8 cellular contexts compared by ENCODE assay signal in genomic region chr6:90537723-90538407, GRCh38. TPM values are rescaled to one million over a fixed set of nuclear protein-coding genes. Genes with fewer than 3 reads are reported as not detected.
DNase-seq lines count a peak whose midpoint lies in the region; ATAC-seq and TF ChIP-seq lines count a peak whose summit lies in the region.

No MANE protein-coding gene starts in this region.

- no peak overlapping the region for H2AFZ ChIP-seq in OCI-LY7 (ENCODE audit: low read length)

- H3K4me2 ChIP-seq in OCI-LY7 (ENCODE audit: low read length): peak overlapping the region; percentile 44

- peak; percentile 83 for DNase-seq in CD1c-positive myeloid dendritic cell (ENCODE audit: extremely low spot score)
- DNase-seq in OCI-LY7 (ENCODE audit: low spot score): peak; percentile 64
- DNase-seq in left ventricle myocardium inferior: no peak
- DNase-seq in NCI-H510A treated with DMSO at 0.1 percent for 48 hours (lab: John Stamatoyannopoulos, UW): no peak
- no peak for DNase-seq in HUDEP-2 (lab: John Stamatoyannopoulos, UW; ENCODE audit: unreplicated experiment in 76 of 76)
- no peak for DNase-seq in iPS-NIHi11 (ENCODE audit: low spot score)
- no peak for DNase-seq in activated CD4-positive, alpha-beta T cell treated with anti-CD3 and anti-CD28 coated beads, Interleukin-2, amount 50 U/mL, for 48 hours

- H3K36me3 ChIP-seq in OCI-LY7 (ENCODE audit: insufficient read depth, low read length) (peaks cover 17% of the 10 kb centered on the region; the same call in 1 of the 2 replicates), left ventricle myocardium inferior (peaks cover 30% of the 10 kb centered on the region)

- H3K4me1 ChIP-seq in OCI-LY7 (ENCODE audit: insufficient read depth, low read length, poor library complexity, severe bottlenecking): peaks cover 18% of the 10 kb centered on the region
- peaks cover 44% of the 10 kb centered on the region for H3K4me1 ChIP-seq in left ventricle myocardium inferior

- no peaks in the 10 kb centered on the region for H3K79me2 ChIP-seq in OCI-LY7 (ENCODE audit: insufficient read depth, low read depth, low read length)

- H3K27me3 ChIP-seq in left ventricle myocardium inferior (ENCODE audit: low read depth): no peaks in the 10 kb centered on the region

- TF ChIP-seq CTCF in OCI-LY7 (conservative IDR thresholded peaks at IDR 0.05; ENCODE audit: low read length) (no peak), left ventricle myocardium inferior (IDR thresholded peaks at IDR 0.05; ENCODE audit: borderline replicate concordance) (no peak)

- H3K9me2 ChIP-seq in OCI-LY7 (ENCODE audit: insufficient read depth, low read length): no peaks in the 10 kb centered on the region

- CTCF ChIA-PET in OCI-LY7 (lab: Charles Lee; ENCODE audit: unreplicated experiment): no interaction called here

- no peaks in the 10 kb centered on the region for H4K20me1 ChIP-seq in OCI-LY7 (ENCODE audit: insufficient read depth, low read length)

- intact Hi-C loops in OCI-LY7 (cut with micrococcal nuclease; ENCODE audit: unreplicated experiment): no loop called here
- intact Hi-C loops in left ventricle myocardium inferior (cut with micrococcal nuclease): no loop called here

- POLR2A ChIA-PET in OCI-LY7 (lab: Charles Lee): interaction anchor here (0.7 to 1.2 kb wide), 4 partner anchors 8 to 713 kb away, joined by 3 to 4 read pairs (median 3); no protein-coding TSS in a partner anchor

- BruUV-seq in OCI-LY7 (replicated peaks; lab: Mats Ljungman, UMichigan): no TSS peak

- H3K4me3 ChIP-seq in OCI-LY7 (ENCODE audit: low read depth, low read length, poor library complexity, severe bottlenecking) (peak overlapping the region; percentile 1), left ventricle myocardium inferior (no peak overlapping the region)

- peak overlapping the region; percentile 21 for H3K27ac ChIP-seq in OCI-LY7 (ENCODE audit: low read depth, low read length, poor library complexity, severe bottlenecking)
- peak overlapping the region; percentile 58 for H3K27ac ChIP-seq in left ventricle myocardium inferior (replicated peaks)

- ATAC-seq in GM21717 (IDR thresholded peaks at IDR 0.05; ENCODE audit: unreplicated experiment): peak; percentile 65

- H3K9me3 ChIP-seq in OCI-LY7 (ENCODE audit: low read length): no peaks in the 10 kb centered on the region
- no peaks in the 10 kb centered on the region for H3K9me3 ChIP-seq in left ventricle myocardium inferior (replicated peaks)

RNA-seq across cellular contexts. Expression of gene MAP3K7, which starts 49.0 kb away (rescaled TPM):
- 25.6 and 29.5 TPM in 2 replicates for total RNA-seq in OCI-LY7 (2014; rRNA removed; shearing (Covaris generic))
- total RNA-seq in OCI-LY7 (2022) (45.7 and 46.3 TPM in 2 replicates), left ventricle myocardium inferior (20.6 TPM)

Comparison
In these comparisons a context has a peak if more than half of its experiments do, and no peak if none do; other contexts are left out.
1. DNase-seq: peak in CD1c-positive myeloid dendritic cell (single experiment) and OCI-LY7 (single experiment); none in left ventricle myocardium inferior (single experiment), NCI-H510A treated with DMSO at 0.1 percent for 48 hours (single experiment), HUDEP-2 (0 of 76), iPS-NIHi11 (single experiment) and activated CD4-positive, alpha-beta T cell treated with anti-CD3 and anti-CD28 coated beads, Interleukin-2, amount 50 U/mL, for 48 hours (0 of 2).